ENCODE assay signal across 26 cellular contexts in the genomic region with DNA sequence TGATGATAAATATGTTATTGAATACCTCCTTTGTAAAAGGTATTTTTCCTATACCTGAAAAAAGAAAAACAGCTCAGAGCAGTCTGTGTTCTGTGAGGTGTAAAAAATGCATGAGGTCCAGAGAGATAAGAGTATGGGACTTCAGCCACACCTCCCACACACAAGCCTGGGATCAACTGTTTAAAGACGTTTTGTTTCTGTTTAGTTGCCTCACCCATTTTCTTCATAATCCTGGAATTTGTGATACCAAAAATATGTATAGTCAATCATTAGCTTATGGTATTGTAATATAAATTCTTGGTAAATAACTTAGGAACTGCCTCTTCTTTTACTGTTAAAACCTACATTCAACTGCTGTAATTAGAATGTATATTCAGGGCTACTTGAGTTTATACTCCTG.
A peak's percentile ranks its signal among the peaks of the same experiment; 100 is the strongest.
DNase-seq lines count a peak whose midpoint lies in the region; ATAC-seq, FAIRE-seq and TF ChIP-seq lines count a peak whose summit lies in the region.
"Had no signal": no experiment of that assay in that cellular context is flagged by ENCODE, and none has a peak within 500 bp of the region (broad histone marks: within the 10 kb centered on the region; RNA-seq: fewer than 3 reads in every experiment).

No MANE protein-coding gene starts in this region.

- no peak for FAIRE-seq in K562 (lab: Jason Lieb, UNC)
- FAIRE-seq: GM18507, pancreas had no signal

- WGBS in K562 (ENCODE audit: insufficient coverage, low coverage, missing lambda C conversion rate), result 0% methylated on average over 1 of the region's 1 CpG

- peaks cover 8% of the 10 kb centered on the region for H3K4me1 ChIP-seq in ACC112 (ENCODE audit: control insufficient read depth, insufficient read depth, low read length, unreplicated experiment)
- H3K4me1 ChIP-seq in K562 (replicated peaks in 1 of 2; ENCODE audit: control insufficient read depth in 2 of 2, insufficient read depth in 2 of 2, low read length in 2 of 2), result no peaks in the 10 kb centered on the region
- H3K4me1 ChIP-seq in CD4-positive, alpha-beta memory T cell (ENCODE audit: insufficient read depth, low read length), result no peaks in the 10 kb centered on the region
- H3K4me1 ChIP-seq: BLaER1, heart left ventricle, pancreas, spleen, upper lobe of left lung had no signal

- H3K4me1 Mint-ChIP-seq in CD4-positive, alpha-beta memory T cell, result no peaks in the 10 kb centered on the region
- H3K4me1 Mint-ChIP-seq: activated naive CD8-positive, alpha-beta T cell treated with anti-CD3 and anti-CD28 coated beads, Interleukin-2, amount 10 ng/mL, durations not matched to agents 7 days and 5 days; nephron had no signal

- peak overlapping the region; percentile 82 for H3K27ac ChIP-seq in ACC112 (ENCODE audit: low read depth, low read length)
- H3K27ac ChIP-seq in K562 (ENCODE audit: extremely low read depth, low read depth, low read length), result no peak overlapping the region
- H3K27ac ChIP-seq in dorsolateral prefrontal cortex, result no peak overlapping the region
- H3K27ac ChIP-seq in CD4-positive, alpha-beta memory T cell (ENCODE audit: low read depth, low read length), result no peak overlapping the region
- H3K27ac ChIP-seq: BLaER1, heart left ventricle, pancreas, SK-N-MC, spleen, upper lobe of left lung had no signal

- H3K27ac Mint-ChIP-seq in CD4-positive, alpha-beta memory T cell, result no peak overlapping the region
- H3K27ac Mint-ChIP-seq: activated naive CD8-positive, alpha-beta T cell treated with anti-CD3 and anti-CD28 coated beads, Interleukin-2, amount 10 ng/mL, durations not matched to agents 7 days and 5 days; nephron had no signal

- H3K36me3 Mint-ChIP-seq in CD4-positive, alpha-beta memory T cell, result no peaks in the 10 kb centered on the region
- H3K36me3 Mint-ChIP-seq: activated naive CD8-positive, alpha-beta T cell treated with anti-CD3 and anti-CD28 coated beads, Interleukin-2, amount 10 ng/mL, durations not matched to agents 7 days and 5 days had no signal

- no peaks in the 10 kb centered on the region for H3K9me1 ChIP-seq in K562 (ENCODE audit: control insufficient read depth, insufficient read depth, low read length)

- TF ChIP-seq CTCF in K562 (IDR thresholded peaks at IDR 0.05 in 2 of 3, conservative IDR thresholded peaks at IDR 0.05 in 1 of 3; ENCODE audit: insufficient read depth in 2 of 3, low read depth in 1 of 3, low read length in 3 of 3) (no peak), dorsolateral prefrontal cortex (IDR thresholded peaks at IDR 0.05 in 54 of 56, conservative IDR thresholded peaks at IDR 0.05 in 2 of 56; ENCODE audit: low read depth in 1 of 56, partially characterized antibody in 56 of 56) (no peak)

- no peak overlapping the region for H3K4me3 Mint-ChIP-seq in CD4-positive, alpha-beta memory T cell
- H3K4me3 Mint-ChIP-seq: activated naive CD8-positive, alpha-beta T cell treated with anti-CD3 and anti-CD28 coated beads, Interleukin-2, amount 10 ng/mL, durations not matched to agents 7 days and 5 days; nephron had no signal

- H3K9ac ChIP-seq in K562 (ENCODE audit: insufficient read depth in 1 of 2, low read depth in 2 of 2, low read length in 2 of 2), result no peak overlapping the region
- H3K9ac ChIP-seq: BLaER1 had no signal

- in situ Hi-C loops in K562 (cut with MboI), result no loop called here

- POLR2A ChIA-PET in K562 (lab: Yijun Ruan, JAX), result no interaction called here
- POLR2A ChIA-PET in CD4-positive, alpha-beta memory T cell (lab: Charles Lee; ENCODE audit: partially characterized antibody), result no interaction called here

- no peak for TF ChIP-seq RAD21 in K562 (CRISPR knock-in tag; conservative IDR thresholded peaks at IDR 0.05 in 1 of 2, IDR thresholded peaks at IDR 0.05 in 1 of 2)

- ATAC-seq in K562, result no peak
- no peak for ATAC-seq in GM19452 (IDR thresholded peaks at IDR 0.05; ENCODE audit: unreplicated experiment)
- ATAC-seq: heart left ventricle, pancreas had no signal

- no peaks in the 10 kb centered on the region for H3K36me3 ChIP-seq in ACC112 (ENCODE audit: insufficient read depth, low read length)
- H3K36me3 ChIP-seq in K562 (ENCODE audit: control insufficient read depth, insufficient read depth, low read length), result no peaks in the 10 kb centered on the region
- H3K36me3 ChIP-seq in CD4-positive, alpha-beta memory T cell (ENCODE audit: insufficient read depth, low read length), result no peaks in the 10 kb centered on the region
- H3K36me3 ChIP-seq: BLaER1, heart left ventricle, pancreas, spleen, upper lobe of left lung had no signal

- peaks cover 0 to 4% (median 0%) of the 10 kb centered on the region in 8 donors for H3K9me3 Mint-ChIP-seq in CD4-positive, alpha-beta memory T cell
- H3K9me3 Mint-ChIP-seq: activated naive CD8-positive, alpha-beta T cell treated with anti-CD3 and anti-CD28 coated beads, Interleukin-2, amount 10 ng/mL, durations not matched to agents 7 days and 5 days; nephron had no signal

- no peak overlapping the region for H3K4me2 ChIP-seq in K562 (ENCODE audit: insufficient read depth, low read length)
- H3K4me2 ChIP-seq: BLaER1 had no signal

- no peaks in the 10 kb centered on the region; the same call in 1 of the 2 replicates for H3K9me3 ChIP-seq in K562 (replicated peaks; ENCODE audit: control insufficient read depth, insufficient read depth, low read depth, low read length)
- H3K9me3 ChIP-seq in CD4-positive, alpha-beta memory T cell (ENCODE audit: control insufficient read depth in 1 of 2, low read length in 2 of 2), result no peaks in the 10 kb centered on the region
- H3K9me3 ChIP-seq: BLaER1, pancreas, upper lobe of left lung had no signal

- no peaks in the 10 kb centered on the region for H3K27me3 ChIP-seq in ACC112 (ENCODE audit: insufficient read depth, low read length)
- no peaks in the 10 kb centered on the region for H3K27me3 ChIP-seq in K562 (ENCODE audit: control insufficient read depth in 2 of 2, insufficient read depth in 2 of 2, low read length in 2 of 2)
- no peaks in the 10 kb centered on the region for H3K27me3 ChIP-seq in dorsolateral prefrontal cortex
- H3K27me3 ChIP-seq in CD4-positive, alpha-beta memory T cell (ENCODE audit: insufficient read depth, low read length), result no peaks in the 10 kb centered on the region
- H3K27me3 ChIP-seq: BLaER1, heart left ventricle, pancreas, spleen, upper lobe of left lung had no signal

- intact Hi-C loops in K562 (cut with micrococcal nuclease), result no loop called here
- intact Hi-C loops in dorsolateral prefrontal cortex (cut with DNase I), result no loop called here
- intact Hi-C loops in CD4-positive, alpha-beta memory T cell (cut with micrococcal nuclease), result no loop called here

- H3K27me3 Mint-ChIP-seq in CD4-positive, alpha-beta memory T cell, result no peaks in the 10 kb centered on the region
- H3K27me3 Mint-ChIP-seq: activated naive CD8-positive, alpha-beta T cell treated with anti-CD3 and anti-CD28 coated beads, Interleukin-2, amount 10 ng/mL, durations not matched to agents 7 days and 5 days had no signal

- DNase-seq in M059J (ENCODE audit: low read depth) (peak; percentile 34), K562 (ENCODE audit: extremely low read depth in 1 of 4, low spot score in 3 of 4) (peak in 3 of 4 experiments; percentile 5 to 41 (median 6)), iris pigment epithelial cell (ENCODE audit: low read depth) (peak; percentile 48), NCI-H2107 (lab: John Stamatoyannopoulos, UW) (no peak), dorsolateral prefrontal cortex (no peak)
- no peak for DNase-seq in CD4-positive, alpha-beta memory T cell
- DNase-seq: activated CD4-positive, alpha-beta T cell treated with anti-CD3 and anti-CD28 coated beads for 1 hour; activated effector memory CD4-positive, alpha-beta T cell treated with anti-CD3 and anti-CD28 coated beads, Interleukin-2, amount 50 U/mL, for 16 hours; activated naive CD8-positive, alpha-beta T cell treated with anti-CD3 and anti-CD28 coated beads, Interleukin-2, amount 10 ng/mL, durations not matched to agents 7 days and 5 days; DND-41; heart left ventricle; NCI-H1105; NCI-H1930; NCI-H526 treated with DMSO at 0.1 percent for 48 hours; pancreas; retina; spleen; T-helper 2 cell; upper lobe of left lung had no signal

- TF ChIP-seq EP300 in K562 (IDR thresholded peaks at IDR 0.05; ENCODE audit: low read length), result no peak

- no peak for TF ChIP-seq POLR2A in K562 (conservative IDR thresholded peaks at IDR 0.05)

- H3K4me3 ChIP-seq in ACC112 (ENCODE audit: low read depth, low read length) (no peak overlapping the region), K562 (no peak overlapping the region), dorsolateral prefrontal cortex (no peak overlapping the region)
- no peak overlapping the region for H3K4me3 ChIP-seq in CD4-positive, alpha-beta memory T cell (ENCODE audit: low read length in 2 of 2)
- H3K4me3 ChIP-seq: BLaER1, heart left ventricle, lung, pancreas, spleen, upper lobe of left lung had no signal

- H3K79me2 ChIP-seq in ACC112 (ENCODE audit: control insufficient read depth, insufficient read depth, low read length, unreplicated experiment), result no peaks in the 10 kb centered on the region
- no peaks in the 10 kb centered on the region for H3K79me2 ChIP-seq in K562 (ENCODE audit: control insufficient read depth, insufficient read depth, low read length)

- BruUV-seq in K562 (replicated peaks; lab: Mats Ljungman, UMichigan), result no TSS peak

- H2AFZ ChIP-seq in ACC112 (ENCODE audit: low read length, unreplicated experiment) (no peak overlapping the region), K562 (ENCODE audit: low read depth, low read length) (no peak overlapping the region)

- H4K20me1 ChIP-seq in K562 (replicated peaks; ENCODE audit: control insufficient read depth, insufficient read depth, low read length), result no peaks in the 10 kb centered on the region
- H4K20me1 ChIP-seq: BLaER1 had no signal

- CTCF ChIA-PET in K562 (lab: Yijun Ruan, JAX; ENCODE audit: low intra/inter-chr PET ratio), result no interaction called here
- CTCF ChIA-PET in CD4-positive, alpha-beta memory T cell (lab: Charles Lee; ENCODE audit: partially characterized antibody), result no interaction called here

TF ChIP-seq in K562, 482 proteins besides CTCF, POLR2A, EP300 and RAD21 (continues in another document):
- no peak for TF ChIP-seq RHOXF2B (CRISPR knock-in tag; conservative IDR thresholded peaks at IDR 0.05)

Comparison
In these comparisons a context has a peak if more than half of its experiments do, and no peak if none do; other contexts are left out.
1. DNase-seq: peak in M059J (single experiment), K562 (3 of 4) and iris pigment epithelial cell (single experiment); none in NCI-H2107 (single experiment), dorsolateral prefrontal cortex (0 of 10) and CD4-positive, alpha-beta memory T cell (0 of 5).